In genomic region chr7:44633254-44634186, GRCh38 we compare ENCODE assay signal across 8 cellular contexts. TPM values are rescaled to one million over a fixed set of nuclear protein-coding genes. Genes with fewer than 3 reads are reported as not detected.
DNase-seq lines count a peak whose midpoint lies in the region; ATAC-seq and TF ChIP-seq lines count a peak whose summit lies in the region.

No MANE protein-coding gene starts in this region.

- H2AFZ ChIP-seq in ACC112 (ENCODE audit: low read length, unreplicated experiment), result no peak overlapping the region

- intact Hi-C loops in lower lobe of right lung (cut with DNase I), result no loop called here

- no peaks in the 10 kb centered on the region for H3K9me3 ChIP-seq in lower lobe of right lung

- H3K27me3 Mint-ChIP-seq in stimulated activated naive CD8-positive, alpha-beta T cell treated with anti-CD3 and anti-CD28 coated beads, Interleukin-15, Interleukin-2, amounts not matched to agents 100 ng/mL and 50 ng/mL, for 24 hours, result no peaks in the 10 kb centered on the region

- H3K27ac ChIP-seq in ACC112 (ENCODE audit: low read depth, low read length), result peak overlapping the region; percentile 93
- H3K27ac ChIP-seq in lower lobe of right lung, result peak overlapping the region; percentile 64

- H3K4me1 ChIP-seq in ACC112 (ENCODE audit: control insufficient read depth, insufficient read depth, low read length, unreplicated experiment), result peaks cover 41% of the 10 kb centered on the region
- peaks cover 84% of the 10 kb centered on the region for H3K4me1 ChIP-seq in lower lobe of right lung

- DNase-seq in T-helper 2 cell (peak in 4 of 5 experiments; percentile 54 to 94 (median 74)), cardiac fibroblast (ENCODE audit: low read depth in 2 of 2) (peak; percentile 95 to 97), lower lobe of right lung (peak; percentile 59), NCI-H1436 (lab: John Stamatoyannopoulos, UW) (no peak)

- H3K27ac Mint-ChIP-seq in stimulated activated naive CD8-positive, alpha-beta T cell treated with anti-CD3 and anti-CD28 coated beads, Interleukin-15, Interleukin-2, amounts not matched to agents 100 ng/mL and 50 ng/mL, for 24 hours, result peak overlapping the region; percentile 95

- H3K79me2 ChIP-seq in ACC112 (ENCODE audit: control insufficient read depth, insufficient read depth, low read length, unreplicated experiment), result peaks cover 3% of the 10 kb centered on the region

- H3K36me3 ChIP-seq in ACC112 (ENCODE audit: insufficient read depth, low read length) (0 out of 2 replicates have a peak, but pooled peaks cover 6% of the 10 kb centered on the region), lower lobe of right lung (peaks cover 6% of the 10 kb centered on the region)

- H3K27me3 ChIP-seq in ACC112 (ENCODE audit: insufficient read depth, low read length) (no peaks in the 10 kb centered on the region), lower lobe of right lung (ENCODE audit: low read depth) (no peaks in the 10 kb centered on the region)

- peaks cover 91% of the 10 kb centered on the region for H3K4me1 Mint-ChIP-seq in stimulated activated naive CD8-positive, alpha-beta T cell treated with anti-CD3 and anti-CD28 coated beads, Interleukin-15, Interleukin-2, amounts not matched to agents 100 ng/mL and 50 ng/mL, for 24 hours (ENCODE audit: low read depth)

- peak overlapping the region; percentile 63 for H3K4me3 Mint-ChIP-seq in stimulated activated naive CD8-positive, alpha-beta T cell treated with anti-CD3 and anti-CD28 coated beads, Interleukin-15, Interleukin-2, amounts not matched to agents 100 ng/mL and 50 ng/mL, for 24 hours

- ATAC-seq in GM19025 (IDR thresholded peaks at IDR 0.05; ENCODE audit: low read depth, unreplicated experiment) (peak; percentile 48), HG03139 (IDR thresholded peaks at IDR 0.05; ENCODE audit: unreplicated experiment) (peak; percentile 47), lower lobe of right lung (peak; percentile 56 to 64)

- peaks cover 43% of the 10 kb centered on the region for H3K36me3 Mint-ChIP-seq in stimulated activated naive CD8-positive, alpha-beta T cell treated with anti-CD3 and anti-CD28 coated beads, Interleukin-15, Interleukin-2, amounts not matched to agents 100 ng/mL and 50 ng/mL, for 24 hours (ENCODE audit: low read depth)

- H3K4me3 ChIP-seq in ACC112 (ENCODE audit: low read depth, low read length), result no peak overlapping the region
- H3K4me3 ChIP-seq in cardiac fibroblast (replicated peaks in 1 of 2; ENCODE audit: low read depth in 2 of 2, low read length in 2 of 2), result no peak overlapping the region
- no peak overlapping the region for H3K4me3 ChIP-seq in lower lobe of right lung

- no peak for TF ChIP-seq CTCF in cardiac fibroblast (IDR thresholded peaks at IDR 0.05; ENCODE audit: low read depth, low read length)
- no peak for TF ChIP-seq CTCF in lower lobe of right lung (IDR thresholded peaks at IDR 0.05)

- no peaks in the 10 kb centered on the region for H3K9me3 Mint-ChIP-seq in stimulated activated naive CD8-positive, alpha-beta T cell treated with anti-CD3 and anti-CD28 coated beads, Interleukin-15, Interleukin-2, amounts not matched to agents 100 ng/mL and 50 ng/mL, for 24 hours

RNA-seq across cellular contexts. Expression of gene OGDH, which starts 27.1 kb away (rescaled TPM):
- 132 TPM for total RNA-seq in lower lobe of right lung

RNA-seq across cellular contexts. Expression of gene TMED4, which starts 51.5 kb away (rescaled TPM):
- 71.9 TPM for total RNA-seq in lower lobe of right lung

RNA-seq across cellular contexts. Expression of gene DDX56, which starts 59.8 kb away (rescaled TPM):
- total RNA-seq in lower lobe of right lung, result 45.8 TPM
